In genomic region chr18:60740313-60740712, GRCh38 we compare ENCODE assay signal across 23 cellular contexts.
"Had no signal": no experiment of that assay in that cellular context is flagged by ENCODE, and none has a peak within 500 bp of the region (broad histone marks: within the 10 kb centered on the region; RNA-seq: fewer than 3 reads in every experiment).

No MANE protein-coding gene starts in this region.

- H3K4me3 ChIP-seq: dorsolateral prefrontal cortex, gastrocnemius medialis, heart left ventricle, hepatocyte, left lung, neural progenitor cell, prostate gland, sigmoid colon, thoracic aorta, tibial nerve, upper lobe of left lung, uterus had no signal

- DNase-seq: cerebellar nuclear complex; dorsolateral prefrontal cortex; effector CD4-positive, alpha-beta T cell; gastrocnemius medialis; heart left ventricle; left cardiac atrium; naive B cell; nucleus accumbens; right cardiac atrium; sigmoid colon; stimulated activated CD4-positive, alpha-beta T cell treated with anti-CD3 and anti-CD28 coated beads, Interleukin-2, amount 100 ng/mL, for 24 hours; stimulated activated CD4-positive, alpha-beta T cell treated with anti-CD3 and anti-CD28 coated beads, Interleukin-4, amount 100 ng/mL, for 24 hours; stimulated activated naive B cell treated with anti-CD40 and anti-IgM and Interleukin-4, amounts not matched to agents 10 μg/mL and 1 μg/mL and 100 μg/mL, for 72 hours; uterus had no signal

- H2AFZ ChIP-seq: hepatocyte, neural progenitor cell had no signal

- H3K4me1 Mint-ChIP-seq: naive B cell; nephron; neural progenitor cell; stimulated activated naive B cell treated with anti-CD40 and anti-IgM and Interleukin-4, amounts not matched to agents 10 μg/mL and 1 μg/mL and 100 μg/mL, for 72 hours had no signal

- H3K9me3 ChIP-seq: gastrocnemius medialis, heart left ventricle, left lung, prostate gland, sigmoid colon, thoracic aorta, tibial nerve, upper lobe of left lung, uterus had no signal

- ATAC-seq: gastrocnemius medialis, heart left ventricle, left cardiac atrium, left lung, right cardiac atrium had no signal

- H3K27ac Mint-ChIP-seq: naive B cell; nephron; neural progenitor cell; stimulated activated naive B cell treated with anti-CD40 and anti-IgM and Interleukin-4, amounts not matched to agents 10 μg/mL and 1 μg/mL and 100 μg/mL, for 72 hours; stimulated activated naive CD8-positive, alpha-beta T cell treated with anti-CD3 and anti-CD28 coated beads, Interleukin-15, Interleukin-2, amounts not matched to agents 100 ng/mL and 50 ng/mL, for 24 hours had no signal

- H3K36me3 Mint-ChIP-seq: naive B cell; neural progenitor cell; stimulated activated naive B cell treated with anti-CD40 and anti-IgM and Interleukin-4, amounts not matched to agents 10 μg/mL and 1 μg/mL and 100 μg/mL, for 72 hours had no signal

- H3K27me3 ChIP-seq: gastrocnemius medialis, heart left ventricle, hepatocyte, left lung, neural progenitor cell, sigmoid colon, tibial nerve, upper lobe of left lung, uterus had no signal

- H3K36me3 ChIP-seq: gastrocnemius medialis, heart left ventricle, left lung, neural progenitor cell, prostate gland, sigmoid colon, thoracic aorta, tibial nerve, upper lobe of left lung, uterus had no signal

- H3K27me3 Mint-ChIP-seq: naive B cell; stimulated activated naive B cell treated with anti-CD40 and anti-IgM and Interleukin-4, amounts not matched to agents 10 μg/mL and 1 μg/mL and 100 μg/mL, for 72 hours; stimulated activated naive CD8-positive, alpha-beta T cell treated with anti-CD3 and anti-CD28 coated beads, Interleukin-15, Interleukin-2, amounts not matched to agents 100 ng/mL and 50 ng/mL, for 24 hours had no signal

- H3K79me2 ChIP-seq: hepatocyte had no signal

- H3K4me3 Mint-ChIP-seq: naive B cell; nephron; neural progenitor cell; stimulated activated naive B cell treated with anti-CD40 and anti-IgM and Interleukin-4, amounts not matched to agents 10 μg/mL and 1 μg/mL and 100 μg/mL, for 72 hours; stimulated activated naive CD8-positive, alpha-beta T cell treated with anti-CD3 and anti-CD28 coated beads, Interleukin-15, Interleukin-2, amounts not matched to agents 100 ng/mL and 50 ng/mL, for 24 hours had no signal

- H3K4me1 ChIP-seq: gastrocnemius medialis, heart left ventricle, left lung, neural progenitor cell, prostate gland, sigmoid colon, tibial nerve, upper lobe of left lung, uterus had no signal

- H3K4me2 ChIP-seq: hepatocyte, neural progenitor cell had no signal

- H3K27ac ChIP-seq: dorsolateral prefrontal cortex, gastrocnemius medialis, heart left ventricle, hepatocyte, left lung, neural progenitor cell, prostate gland, sigmoid colon, thoracic aorta, tibial nerve, upper lobe of left lung, uterus had no signal

- H3K9ac ChIP-seq: neural progenitor cell had no signal

- H3K9me3 Mint-ChIP-seq: nephron; neural progenitor cell; stimulated activated naive B cell treated with anti-CD40 and anti-IgM and Interleukin-4, amounts not matched to agents 10 μg/mL and 1 μg/mL and 100 μg/mL, for 72 hours had no signal
